ENCODE assay signal across 15 cellular contexts in genomic region chr3:16329036-16329791, GRCh38.
DNase-seq lines count a peak whose midpoint lies in the region; ATAC-seq and TF ChIP-seq lines count a peak whose summit lies in the region.
"Had no signal": no experiment of that assay in that cellular context is flagged by ENCODE, and none has a peak within 500 bp of the region (broad histone marks: within the 10 kb centered on the region; RNA-seq: fewer than 3 reads in every experiment).

No MANE protein-coding gene starts in this region.

- TF ChIP-seq CTCF in neural crest cell (conservative IDR thresholded peaks at IDR 0.05) (no peak), hepatocyte (IDR thresholded peaks at IDR 0.05; ENCODE audit: poor library complexity) (no peak)

- no peaks in the 10 kb centered on the region for H4K20me1 ChIP-seq in hepatocyte (ENCODE audit: insufficient read depth, poor library complexity, severe bottlenecking)

- H3K36me3 Mint-ChIP-seq in neural crest cell (ENCODE audit: low read depth) = peaks cover 18% of the 10 kb centered on the region

- H3K9me2 ChIP-seq in hepatocyte (replicated peaks; ENCODE audit: insufficient read depth) = no peaks in the 10 kb centered on the region

- ATAC-seq in GM18520 (IDR thresholded peaks at IDR 0.05; ENCODE audit: unreplicated experiment) = no peak

- WGBS in ectodermal cell, 2 experiments = 73 to 76% methylated on average over 15 of the region's 15 CpGs
- WGBS in hepatocyte (ENCODE audit: low lambda C conversion rate, missing lambda C conversion rate) = 85% methylated on average over 15 of the region's 15 CpGs

- peak; percentile 12 for DNase-seq in DMS79 treated with DMSO at 0.1 percent for 48 hours (lab: John Stamatoyannopoulos, UW)
- DNase-seq in DMS79 (lab: John Stamatoyannopoulos, UW) = no peak
- peak; percentile 79 for DNase-seq in NCI-H2029 (lab: John Stamatoyannopoulos, UW)
- no peak for DNase-seq in neural crest cell (ENCODE audit: low read depth, low spot score)
- DNase-seq in NAMALWA (ENCODE audit: low spot score) = no peak
- DNase-seq in hepatocyte (ENCODE audit: low spot score) = no peak
- DNase-seq: islet precursor cell, Karpas-422, T-helper 2 cell, transverse colon had no signal

- peak overlapping the region; percentile 87 for H3K27ac Mint-ChIP-seq in neural crest cell (ENCODE audit: unreplicated experiment)
- H3K27ac Mint-ChIP-seq: progenitor cell of endocrine pancreas had no signal

- H3K79me2 ChIP-seq in hepatocyte = no peaks in the 10 kb centered on the region

- H3K9me3 ChIP-seq in ectodermal cell (ENCODE audit: control insufficient read depth, low read length) (no peaks in the 10 kb centered on the region), hepatocyte (ENCODE audit: low read depth) (peaks cover 6% of the 10 kb centered on the region)

- no peak overlapping the region for H2AFZ ChIP-seq in hepatocyte

- H3K27me3 Mint-ChIP-seq in neural crest cell (ENCODE audit: low read depth) = no peaks in the 10 kb centered on the region
- H3K27me3 Mint-ChIP-seq: progenitor cell of endocrine pancreas had no signal

- H3K4me2 ChIP-seq in hepatocyte = no peak overlapping the region

- peaks cover 8% of the 10 kb centered on the region for H3K9me3 Mint-ChIP-seq in neural crest cell

- H3K4me3 Mint-ChIP-seq in neural crest cell = peak overlapping the region; percentile 49
- H3K4me3 Mint-ChIP-seq: CD14-positive monocyte had no signal

- H3K4me3 ChIP-seq in ectodermal cell (ENCODE audit: insufficient read depth, low read depth, low read length) (no peak overlapping the region), hepatocyte (no peak overlapping the region)
- H3K4me3 ChIP-seq: transverse colon had no signal

- H3K4me1 Mint-ChIP-seq in neural crest cell = peaks cover 27% of the 10 kb centered on the region
- H3K4me1 Mint-ChIP-seq: CD14-positive monocyte had no signal

- H3K36me3 ChIP-seq in ectodermal cell (ENCODE audit: control insufficient read depth, insufficient read depth, low read length) (no peaks in the 10 kb centered on the region), hepatocyte (replicated peaks; ENCODE audit: insufficient read depth, low read depth) (no peaks in the 10 kb centered on the region)
- H3K36me3 ChIP-seq: transverse colon had no signal

- H3K27me3 ChIP-seq in ectodermal cell (ENCODE audit: control insufficient read depth, insufficient read depth, low read length, poor library complexity, severe bottlenecking) = no peaks in the 10 kb centered on the region
- H3K27me3 ChIP-seq in hepatocyte = no peaks in the 10 kb centered on the region
- H3K27me3 ChIP-seq: transverse colon had no signal

- H3K27ac ChIP-seq in ectodermal cell (ENCODE audit: insufficient read depth, low read depth, low read length, poor library complexity, severe bottlenecking) (peak overlapping the region; percentile 83), hepatocyte (no peak overlapping the region)
- H3K27ac ChIP-seq: 22Rv1, transverse colon had no signal

- H3K4me1 ChIP-seq in ectodermal cell (ENCODE audit: control insufficient read depth, insufficient read depth, low read length) (peaks cover 18% of the 10 kb centered on the region), hepatocyte (ENCODE audit: insufficient read depth) (no peaks in the 10 kb centered on the region)
- H3K4me1 ChIP-seq: transverse colon had no signal

Comparison
In these comparisons a context has a peak if more than half of its experiments do, and no peak if none do; other contexts are left out.
1. DNase-seq: peak in DMS79 treated with DMSO at 0.1 percent for 48 hours (single experiment) and NCI-H2029 (single experiment); none in DMS79 (single experiment), neural crest cell (single experiment), NAMALWA (single experiment) and hepatocyte (single experiment).